ENCODE assay signal across 9 cellular contexts in the genomic region with DNA sequence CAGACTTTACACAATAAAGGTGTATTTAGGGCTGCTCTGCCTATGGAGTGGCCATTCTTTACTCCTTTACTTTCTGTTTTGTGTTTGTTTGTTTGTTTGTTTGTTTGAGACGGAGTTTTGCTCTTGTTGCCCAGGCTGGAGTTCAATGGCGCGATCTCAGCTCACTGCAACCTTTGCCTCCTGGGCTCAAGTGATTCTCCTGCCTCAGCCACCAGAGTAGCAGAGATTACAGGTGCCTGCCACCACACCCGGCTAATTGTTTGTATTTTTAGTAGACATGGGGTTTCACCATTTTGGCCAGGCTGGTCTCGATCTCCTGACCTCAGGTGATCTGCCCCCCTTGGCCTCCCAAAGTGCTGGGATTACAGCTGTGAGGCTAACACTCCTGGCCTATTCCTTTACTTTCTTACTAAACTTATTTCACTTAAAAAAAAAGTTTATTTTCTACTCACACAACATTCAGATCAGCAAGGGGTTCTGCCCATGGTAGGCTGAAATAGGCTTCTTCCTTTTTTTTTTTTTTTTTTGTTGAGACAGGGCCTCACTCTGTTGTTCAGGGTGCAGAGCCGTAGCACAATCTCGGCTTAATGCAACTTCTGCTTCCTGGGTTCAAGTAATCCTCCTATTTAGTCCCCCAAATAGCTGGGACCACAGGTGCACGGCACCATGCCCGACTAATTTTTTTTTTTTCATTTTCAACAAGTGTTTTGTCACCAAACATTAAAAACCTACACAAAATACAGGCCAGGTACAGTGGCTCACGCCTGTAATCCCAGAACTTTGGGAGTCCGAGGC. TPM values are rescaled to one million over a fixed set of nuclear protein-coding genes. Genes with fewer than 3 reads are reported as not detected.
A peak's percentile ranks its signal among the peaks of the same experiment; 100 is the strongest.
DNase-seq lines count a peak whose midpoint lies in the region; ATAC-seq, FAIRE-seq and TF ChIP-seq lines count a peak whose summit lies in the region.
"Not testable (repeated sequence)": the region's sequence is repeated elsewhere in the genome, so short reads cannot be mapped to it uniquely, and the experiment has no call there.
"Had no signal": no experiment of that assay in that cellular context is flagged by ENCODE, and none has a peak within 500 bp of the region (broad histone marks: within the 10 kb centered on the region; RNA-seq: fewer than 3 reads in every experiment).

No MANE protein-coding gene starts in this region.

- H4K91ac ChIP-seq in mesenchymal stem cell (ENCODE audit: low read length) = not testable (repeated sequence)

- SMC1A ChIA-PET in GM12878 (lab: Charles Lee; ENCODE audit: uncharacterized antibody, unreplicated experiment) = interaction anchor here (0.8 to 7.3 kb wide), 3 partner anchors 13 to 31 kb away, joined by 3 to 100 read pairs (median 3); a partner anchor contains a TSS

- not testable (repeated sequence) for H3K18ac ChIP-seq in mesenchymal stem cell (ENCODE audit: low read depth in 1 of 2, low read length in 2 of 2)

- intact Hi-C loops in OCI-LY7 (cut with micrococcal nuclease; ENCODE audit: unreplicated experiment) = loop anchor here (2.0 kb wide), 1 partner anchor 16 kb away; a partner anchor contains a TSS
- intact Hi-C loops in GM12878 (cut with micrococcal nuclease; ENCODE audit: unreplicated experiment); posterior vena cava (cut with DNase I): not testable (repeated sequence)

- not testable (repeated sequence) for H4K8ac ChIP-seq in mesenchymal stem cell (ENCODE audit: low read length)

- DNase-seq in OCI-LY7 (ENCODE audit: low spot score) (peak; percentile 94), posterior vena cava (ENCODE audit: low spot score) (peak; percentile 58)
- not testable (repeated sequence) for DNase-seq in GM12878 (ENCODE audit: low read depth, low spot score); mesenchymal stem cell

- not testable (repeated sequence) for H3K23ac ChIP-seq in mesenchymal stem cell (ENCODE audit: low read length in 2 of 2)

- TF ChIP-seq RAD21 in GM12878 (IDR thresholded peaks at IDR 0.05; ENCODE audit: insufficient read depth, low read depth, low read length) = not testable (repeated sequence)

- RAD21 ChIA-PET in GM12878 (lab: Charles Lee; ENCODE audit: unreplicated experiment) = interaction anchor here (1.0 to 1.4 kb wide), 2 partner anchors 13 to 256 kb away, joined by 3 read pairs; no protein-coding TSS in a partner anchor

- not testable (repeated sequence) for ATAC-seq in GM12878

- not testable (repeated sequence) for H2BK120ac ChIP-seq in mesenchymal stem cell (ENCODE audit: low read depth, low read length)

- peak overlapping the region; percentile 8 for H2BK5ac ChIP-seq in mesenchymal stem cell (ENCODE audit: low read depth, low read length, poor library complexity, severe bottlenecking)

- not testable (repeated sequence) for H2BK15ac ChIP-seq in mesenchymal stem cell (ENCODE audit: low read depth, poor library complexity, severe bottlenecking)

- not testable (repeated sequence) for H3K9me3 ChIP-seq in DOHH2 (ENCODE audit: control insufficient read depth, insufficient read depth, low read length); OCI-LY1 (ENCODE audit: low read length); OCI-LY7 (ENCODE audit: low read length); GM12878 (replicated peaks; ENCODE audit: control insufficient read depth, insufficient read depth, low read length); mesenchymal stem cell (ENCODE audit: control insufficient read depth, low read length)

- BruUV-seq in OCI-LY7 (replicated peaks; lab: Mats Ljungman, UMichigan); GM12878 (replicated peaks; lab: Mats Ljungman, UMichigan): not testable (repeated sequence)

- not testable (repeated sequence) for TF ChIP-seq POLR2A in GM12878 (IDR thresholded peaks at IDR 0.05; ENCODE audit: low read depth, low read length)

- not testable (repeated sequence) for FAIRE-seq in GM12878 (lab: Jason Lieb, UNC)

- not testable (repeated sequence) for TF ChIP-seq CTCF in DOHH2 (IDR thresholded peaks at IDR 0.05; ENCODE audit: low read depth, low read length, poor library complexity, severe bottlenecking); OCI-LY1 (IDR thresholded peaks at IDR 0.05; ENCODE audit: low read length); OCI-LY7 (conservative IDR thresholded peaks at IDR 0.05; ENCODE audit: low read length); GM12878 (IDR thresholded peaks at IDR 0.05 in 2 of 3, conservative IDR thresholded peaks at IDR 0.05 in 1 of 3; ENCODE audit: control insufficient read depth in 2 of 3, extremely low read depth in 1 of 3, insufficient read depth in 1 of 3, low read depth in 3 of 3, low read length in 3 of 3)

- not testable (repeated sequence) for H3K79me1 ChIP-seq in mesenchymal stem cell (replicated peaks; ENCODE audit: low read length, poor library complexity, severe bottlenecking)

- H3K4me1 ChIP-seq in DOHH2 (ENCODE audit: control insufficient read depth, low read length) = peaks cover 51% of the 10 kb centered on the region
- peaks cover 65% of the 10 kb centered on the region for H3K4me1 ChIP-seq in OCI-LY1 (ENCODE audit: insufficient read depth, low read length, severe bottlenecking)
- peaks cover 82% of the 10 kb centered on the region for H3K4me1 ChIP-seq in OCI-LY7 (ENCODE audit: insufficient read depth, low read length, poor library complexity, severe bottlenecking)
- peaks cover 44% of the 10 kb centered on the region for H3K4me1 ChIP-seq in GM12878 (ENCODE audit: control insufficient read depth, insufficient read depth, low read length)
- not testable (repeated sequence) for H3K4me1 ChIP-seq in mesenchymal stem cell (ENCODE audit: control insufficient read depth, insufficient read depth, low read depth, low read length)

- POLR2A ChIA-PET in OCI-LY7 (lab: Charles Lee) (interaction anchor here (0.7 kb wide), 4 partner anchors 12 to 740 kb away, joined by 3 to 7 read pairs (median 4); no protein-coding TSS in a partner anchor), GM12878 (lab: Charles Lee) (interaction anchor here (0.5 to 1.1 kb wide), 3 partner anchors 13 to 145 kb away, joined by 3 to 6 read pairs (median 3); no protein-coding TSS in a partner anchor)

- H3K4ac ChIP-seq in mesenchymal stem cell (ENCODE audit: low read depth in 1 of 2, low read length in 2 of 2) = not testable (repeated sequence)

- not testable (repeated sequence) for H3K9me2 ChIP-seq in DOHH2 (replicated peaks; ENCODE audit: control insufficient read depth, low read length); OCI-LY1 (ENCODE audit: low read depth, low read length); OCI-LY7 (ENCODE audit: insufficient read depth, low read length)

- H3K9ac ChIP-seq in OCI-LY1 (ENCODE audit: low read length); mesenchymal stem cell (ENCODE audit: low read length): not testable (repeated sequence)
- peak overlapping the region; percentile 16; the same call in 1 of the 2 replicates for H3K9ac ChIP-seq in GM12878 (ENCODE audit: control insufficient read depth, insufficient read depth, low read length)

- H3K4me3 ChIP-seq in DOHH2 (ENCODE audit: low read length) (0 out of 2 replicates have a peak overlapping the region, but pooled peaks have one; percentile 2), OCI-LY7 (ENCODE audit: low read depth, low read length, poor library complexity, severe bottlenecking) (peak overlapping the region; percentile 25)
- H3K4me3 ChIP-seq in OCI-LY1 (ENCODE audit: low read depth, low read length, poor library complexity, severe bottlenecking); GM12878; mesenchymal stem cell (ENCODE audit: insufficient read depth in 1 of 2, low read depth in 1 of 2, low read length in 2 of 2): not testable (repeated sequence)

- not testable (repeated sequence) for TF ChIP-seq EP300 in GM12878 (IDR thresholded peaks at IDR 0.05; ENCODE audit: borderline replicate concordance in 1 of 2, control insufficient read depth in 1 of 2, low read depth in 2 of 2, low read length in 2 of 2)

- not testable (repeated sequence) for H3K14ac ChIP-seq in mesenchymal stem cell (ENCODE audit: low read length in 2 of 2)

- H3K4me2 ChIP-seq in DOHH2 (ENCODE audit: low read length) (peak overlapping the region; percentile 26), OCI-LY1 (ENCODE audit: low read length) (0 out of 2 replicates have a peak overlapping the region, but pooled peaks have one; percentile 16), OCI-LY7 (ENCODE audit: low read length) (peak overlapping the region; percentile 85), GM12878 (ENCODE audit: control insufficient read depth, insufficient read depth) (peak overlapping the region; percentile 49)
- not testable (repeated sequence) for H3K4me2 ChIP-seq in mesenchymal stem cell (ENCODE audit: low read length, poor library complexity, severe bottlenecking)

- not testable (repeated sequence) for H2AFZ ChIP-seq in OCI-LY1 (ENCODE audit: low read length); mesenchymal stem cell (ENCODE audit: low read depth, low read length)
- H2AFZ ChIP-seq in OCI-LY7 (ENCODE audit: low read length) = peak overlapping the region; percentile 55; the same call in 1 of the 2 replicates
- H2AFZ ChIP-seq in GM12878 (ENCODE audit: control insufficient read depth, low read depth, low read length) = peak overlapping the region; percentile 15

- not testable (repeated sequence) for H4K20me1 ChIP-seq in DOHH2 (ENCODE audit: control insufficient read depth, insufficient read depth, low read depth, low read length); OCI-LY1 (ENCODE audit: insufficient read depth, low read length); OCI-LY7 (ENCODE audit: insufficient read depth, low read length); GM12878 (ENCODE audit: control insufficient read depth, insufficient read depth)

- CTCF ChIA-PET in OCI-LY7 (lab: Charles Lee; ENCODE audit: unreplicated experiment) = not testable (repeated sequence)
- CTCF ChIA-PET in GM12878 (lab: Yijun Ruan, JAX) = interaction anchor here (1.1 to 1.7 kb wide), 3 partner anchors 19 to 25 kb away, joined by 5 read pairs; no protein-coding TSS in a partner anchor

- peaks cover 18% of the 10 kb centered on the region for H3K79me2 ChIP-seq in DOHH2 (ENCODE audit: control insufficient read depth, low read length)
- H3K79me2 ChIP-seq in OCI-LY1 (ENCODE audit: insufficient read depth, low read length) = not testable (repeated sequence)
- H3K79me2 ChIP-seq in OCI-LY7 (ENCODE audit: insufficient read depth, low read depth, low read length) = peaks cover 19% of the 10 kb centered on the region; the same call in 1 of the 2 replicates
- H3K79me2 ChIP-seq in GM12878 (ENCODE audit: control insufficient read depth, insufficient read depth, low read length) = peaks cover 17% of the 10 kb centered on the region

- not testable (repeated sequence) for H2BK12ac ChIP-seq in mesenchymal stem cell (ENCODE audit: low read length in 2 of 2)

- H3K36me3 ChIP-seq in DOHH2 (ENCODE audit: control insufficient read depth, low read length); OCI-LY1 (ENCODE audit: insufficient read depth, low read length); OCI-LY7 (ENCODE audit: insufficient read depth, low read length); GM12878 (ENCODE audit: control insufficient read depth in 2 of 2, insufficient read depth in 2 of 2, low read length in 1 of 2); mesenchymal stem cell (ENCODE audit: control insufficient read depth in 1 of 2, insufficient read depth in 2 of 2, low read depth in 1 of 2, low read length in 2 of 2): not testable (repeated sequence)

- not testable (repeated sequence) for H3F3A ChIP-seq in DOHH2 (ENCODE audit: control insufficient read depth, insufficient read depth); OCI-LY1 (ENCODE audit: insufficient read depth, low read length)

- in situ Hi-C loops in GM12878 (cut with MboI) = not testable (repeated sequence)

- not testable (repeated sequence) for H2AK5ac ChIP-seq in mesenchymal stem cell (ENCODE audit: low read length, severe bottlenecking)

- H3K27me3 ChIP-seq in DOHH2 (ENCODE audit: control insufficient read depth, low read length) = peaks cover 11% of the 10 kb centered on the region
- not testable (repeated sequence) for H3K27me3 ChIP-seq in OCI-LY1 (ENCODE audit: insufficient read depth, low read length); GM12878 (replicated peaks in 1 of 2; ENCODE audit: control insufficient read depth in 2 of 2, insufficient read depth in 2 of 2, low read length in 1 of 2); mesenchymal stem cell (ENCODE audit: control insufficient read depth in 1 of 2, insufficient read depth in 1 of 2, low read length in 2 of 2)

- 70% methylated on average over 11 of the region's 11 CpGs for WGBS in GM12878 (ENCODE audit: insufficient coverage, insufficient replicate concordance, low lambda C conversion rate, missing lambda C conversion rate)
- 71% methylated on average over 11 of the region's 11 CpGs for WGBS in mesenchymal stem cell

- H3K27ac ChIP-seq in DOHH2 (ENCODE audit: low read depth, low read length) (0 out of 2 replicates have a peak overlapping the region, but pooled peaks have one; percentile 7), OCI-LY1 (ENCODE audit: low read depth, low read length, poor library complexity, severe bottlenecking) (peak overlapping the region; percentile 99), OCI-LY7 (ENCODE audit: low read depth, low read length, poor library complexity, severe bottlenecking) (peak overlapping the region; percentile 92), GM12878 (ENCODE audit: control insufficient read depth, insufficient read depth) (peak overlapping the region; percentile 28; the same call in 1 of the 2 replicates)
- H3K27ac ChIP-seq in mesenchymal stem cell (ENCODE audit: low read length, poor library complexity, severe bottlenecking) = not testable (repeated sequence)

RNA-seq across cellular contexts. Expression of a gene that starts 15.5 kb away (rescaled TPM):
- total RNA-seq in OCI-LY7 (2014; rRNA removed; shearing (Covaris generic)) = 111 and 165 TPM in 2 replicates
- total RNA-seq in OCI-LY7 (2022) (80.5 and 88.2 TPM in 2 replicates), GM12878 (2014; rRNA removed) (421 and 441 TPM in 2 replicates), GM12878 (2014; rRNA removed; fragmentation: Illumina TruSeq; extraction: Trizol) (151 and 155 TPM in 2 replicates), GM12878 (2021) (269 and 285 TPM in 2 replicates), posterior vena cava (under 1 TPM in 1 of 2 donors, not detected in 1; 0.46 TPM)
- total RNA-seq in GM12878 (2013; cell fraction: nucleolus; rRNA removed) = 147 and 150 TPM in 2 replicates
- 88.8 TPM for polyA plus RNA-seq in GM12878 (2011; ENCODE audit: low read depth)
- polyA plus RNA-seq in GM12878 (2011; rRNA removed) (117 and 262 TPM in 2 replicates), GM12878 (2014; fragmentation: Illumina TruSeq; extraction: Trizol) (9.4 and 52.9 TPM in 2 replicates), GM12878 (2014; fragmentation: Nextera tagmentation; extraction: Ambion mirVana) (10 to 100 TPM; 16.4 to 35.8 TPM), GM12878 (2014; rRNA removed) (405 and 437 TPM in 2 replicates), GM12878 (2016; fragmentation: Nextera tagmentation; extraction: Ambion mirVana) (100 to 1,000 TPM; 348 to 371 TPM)
- polyA plus RNA-seq in GM12878 (2011; cell fraction: cytosol; rRNA removed) = 434 and 636 TPM in 2 replicates
- polyA plus RNA-seq in GM12878 (2011; cell fraction: nucleus; rRNA removed) = 321 and 457 TPM in 2 replicates
- polyA plus RNA-seq in GM12878 (2012) = 227 and 312 TPM in 2 replicates
- polyA minus RNA-seq in GM12878 (2011; rRNA and poly(A)+ RNA removed) = 149 and 245 TPM in 2 replicates
- polyA minus RNA-seq in GM12878 (2011; cell fraction: cytosol; rRNA and poly(A)+ RNA removed) = 94.1 and 120 TPM in 2 replicates
- 56.8 and 85.8 TPM in 2 replicates for polyA minus RNA-seq in GM12878 (2011; cell fraction: nucleus; rRNA and poly(A)+ RNA removed)
- polyA plus RNA-seq in mesenchymal stem cell (2013, experiment 1 of 2) = not detected
- not detected for polyA plus RNA-seq in mesenchymal stem cell (2013, experiment 2 of 2)
- total RNA-seq: Caco-2; CD4-positive, alpha-beta T cell had no signal
- polyA plus RNA-seq: BJ had no signal

Comparison
In these comparisons a context has a peak if more than half of its experiments do, and no peak if none do; other contexts are left out.
1. RNA of a gene that starts 15.5 kb away (total RNA-seq): 147 to 441 TPM in GM12878 and 80.5 to 165 TPM in OCI-LY7; 0.46 TPM in posterior vena cava; every median in the first group is over 10 times any median in the second.